Comparison of ENCODE assay signal across 1 cellular context in the genomic region with DNA sequence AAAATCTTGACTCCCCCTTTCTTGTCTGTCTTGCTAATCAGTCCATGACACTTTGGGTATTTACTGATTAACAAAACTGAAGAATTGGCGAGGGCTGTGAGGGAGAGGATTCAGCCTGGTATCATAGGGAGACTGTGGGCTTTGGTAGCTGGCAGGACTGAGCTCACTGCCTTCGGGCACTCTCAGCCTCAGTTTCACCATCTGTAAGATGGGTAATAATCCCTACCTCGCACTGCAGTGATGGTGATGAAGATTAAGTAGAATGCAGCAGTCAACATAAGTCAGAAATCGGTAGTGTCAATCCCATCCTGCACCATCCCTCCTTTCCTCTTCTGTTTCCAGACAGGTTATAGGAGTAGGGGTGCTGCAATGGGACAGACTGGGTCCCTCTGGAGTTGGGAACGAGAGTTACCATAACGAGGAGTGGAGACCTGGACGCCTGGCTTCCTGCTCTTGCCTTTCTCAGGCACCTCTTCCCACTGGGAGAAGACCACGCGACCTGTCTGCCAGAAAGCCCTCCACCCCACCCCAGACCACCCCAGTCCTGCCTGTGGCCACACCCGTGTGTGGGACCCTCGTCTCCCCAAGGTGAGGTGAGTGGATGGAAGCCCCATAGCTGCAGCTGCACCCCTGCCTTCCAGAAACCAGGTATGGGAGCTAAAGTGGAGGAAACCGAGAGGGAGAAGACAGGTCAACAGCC.
TF ChIP-seq lines count a peak whose summit lies in the region.

No MANE protein-coding gene starts in this region.

TF ChIP-seq in WTC11, 78 proteins besides CTCF, POLR2A, EP300 and RAD21 (continued from another document):
- no peak for TF ChIP-seq TP53 (CRISPR knock-in tag; IDR thresholded peaks at IDR 0.05)
- TF ChIP-seq, protein P1, sequence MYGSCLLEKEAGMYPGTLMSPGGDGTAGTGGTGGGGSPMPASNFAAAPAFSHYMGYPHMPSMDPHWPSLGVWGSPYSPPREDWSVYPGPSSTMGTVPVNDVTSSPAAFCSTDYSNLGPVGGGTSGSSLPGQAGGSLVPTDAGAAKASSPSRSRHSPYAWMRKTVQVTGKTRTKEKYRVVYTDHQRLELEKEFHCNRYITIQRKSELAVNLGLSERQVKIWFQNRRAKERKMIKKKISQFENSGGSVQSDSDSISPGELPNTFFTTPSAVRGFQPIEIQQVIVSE (CRISPR knock-in tag; IDR thresholded peaks at IDR 0.05; ENCODE audit: borderline replicate concordance), result no peak
- TF ChIP-seq, protein P2, sequence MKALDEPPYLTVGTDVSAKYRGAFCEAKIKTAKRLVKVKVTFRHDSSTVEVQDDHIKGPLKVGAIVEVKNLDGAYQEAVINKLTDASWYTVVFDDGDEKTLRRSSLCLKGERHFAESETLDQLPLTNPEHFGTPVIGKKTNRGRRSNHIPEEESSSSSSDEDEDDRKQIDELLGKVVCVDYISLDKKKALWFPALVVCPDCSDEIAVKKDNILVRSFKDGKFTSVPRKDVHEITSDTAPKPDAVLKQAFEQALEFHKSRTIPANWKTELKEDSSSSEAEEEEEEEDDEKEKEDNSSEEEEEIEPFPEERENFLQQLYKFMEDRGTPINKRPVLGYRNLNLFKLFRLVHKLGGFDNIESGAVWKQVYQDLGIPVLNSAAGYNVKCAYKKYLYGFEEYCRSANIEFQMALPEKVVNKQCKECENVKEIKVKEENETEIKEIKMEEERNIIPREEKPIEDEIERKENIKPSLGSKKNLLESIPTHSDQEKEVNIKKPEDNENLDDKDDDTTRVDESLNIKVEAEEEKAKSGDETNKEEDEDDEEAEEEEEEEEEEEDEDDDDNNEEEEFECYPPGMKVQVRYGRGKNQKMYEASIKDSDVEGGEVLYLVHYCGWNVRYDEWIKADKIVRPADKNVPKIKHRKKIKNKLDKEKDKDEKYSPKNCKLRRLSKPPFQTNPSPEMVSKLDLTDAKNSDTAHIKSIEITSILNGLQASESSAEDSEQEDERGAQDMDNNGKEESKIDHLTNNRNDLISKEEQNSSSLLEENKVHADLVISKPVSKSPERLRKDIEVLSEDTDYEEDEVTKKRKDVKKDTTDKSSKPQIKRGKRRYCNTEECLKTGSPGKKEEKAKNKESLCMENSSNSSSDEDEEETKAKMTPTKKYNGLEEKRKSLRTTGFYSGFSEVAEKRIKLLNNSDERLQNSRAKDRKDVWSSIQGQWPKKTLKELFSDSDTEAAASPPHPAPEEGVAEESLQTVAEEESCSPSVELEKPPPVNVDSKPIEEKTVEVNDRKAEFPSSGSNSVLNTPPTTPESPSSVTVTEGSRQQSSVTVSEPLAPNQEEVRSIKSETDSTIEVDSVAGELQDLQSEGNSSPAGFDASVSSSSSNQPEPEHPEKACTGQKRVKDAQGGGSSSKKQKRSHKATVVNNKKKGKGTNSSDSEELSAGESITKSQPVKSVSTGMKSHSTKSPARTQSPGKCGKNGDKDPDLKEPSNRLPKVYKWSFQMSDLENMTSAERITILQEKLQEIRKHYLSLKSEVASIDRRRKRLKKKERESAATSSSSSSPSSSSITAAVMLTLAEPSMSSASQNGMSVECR (CRISPR knock-in tag; IDR thresholded peaks at IDR 0.05; ENCODE audit: borderline replicate concordance), result no peak
- TF ChIP-seq, protein P3, sequence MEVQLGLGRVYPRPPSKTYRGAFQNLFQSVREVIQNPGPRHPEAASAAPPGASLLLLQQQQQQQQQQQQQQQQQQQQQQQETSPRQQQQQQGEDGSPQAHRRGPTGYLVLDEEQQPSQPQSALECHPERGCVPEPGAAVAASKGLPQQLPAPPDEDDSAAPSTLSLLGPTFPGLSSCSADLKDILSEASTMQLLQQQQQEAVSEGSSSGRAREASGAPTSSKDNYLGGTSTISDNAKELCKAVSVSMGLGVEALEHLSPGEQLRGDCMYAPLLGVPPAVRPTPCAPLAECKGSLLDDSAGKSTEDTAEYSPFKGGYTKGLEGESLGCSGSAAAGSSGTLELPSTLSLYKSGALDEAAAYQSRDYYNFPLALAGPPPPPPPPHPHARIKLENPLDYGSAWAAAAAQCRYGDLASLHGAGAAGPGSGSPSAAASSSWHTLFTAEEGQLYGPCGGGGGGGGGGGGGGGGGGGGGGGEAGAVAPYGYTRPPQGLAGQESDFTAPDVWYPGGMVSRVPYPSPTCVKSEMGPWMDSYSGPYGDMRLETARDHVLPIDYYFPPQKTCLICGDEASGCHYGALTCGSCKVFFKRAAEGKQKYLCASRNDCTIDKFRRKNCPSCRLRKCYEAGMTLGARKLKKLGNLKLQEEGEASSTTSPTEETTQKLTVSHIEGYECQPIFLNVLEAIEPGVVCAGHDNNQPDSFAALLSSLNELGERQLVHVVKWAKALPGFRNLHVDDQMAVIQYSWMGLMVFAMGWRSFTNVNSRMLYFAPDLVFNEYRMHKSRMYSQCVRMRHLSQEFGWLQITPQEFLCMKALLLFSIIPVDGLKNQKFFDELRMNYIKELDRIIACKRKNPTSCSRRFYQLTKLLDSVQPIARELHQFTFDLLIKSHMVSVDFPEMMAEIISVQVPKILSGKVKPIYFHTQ (CRISPR knock-in tag; IDR thresholded peaks at IDR 0.05), result no peak
- no peak for TF ChIP-seq ZNF121 (CRISPR knock-in tag; IDR thresholded peaks at IDR 0.05)
- TF ChIP-seq NFYB (CRISPR knock-in tag; conservative IDR thresholded peaks at IDR 0.05; ENCODE audit: low read depth), result no peak
- TF ChIP-seq, protein P4, sequence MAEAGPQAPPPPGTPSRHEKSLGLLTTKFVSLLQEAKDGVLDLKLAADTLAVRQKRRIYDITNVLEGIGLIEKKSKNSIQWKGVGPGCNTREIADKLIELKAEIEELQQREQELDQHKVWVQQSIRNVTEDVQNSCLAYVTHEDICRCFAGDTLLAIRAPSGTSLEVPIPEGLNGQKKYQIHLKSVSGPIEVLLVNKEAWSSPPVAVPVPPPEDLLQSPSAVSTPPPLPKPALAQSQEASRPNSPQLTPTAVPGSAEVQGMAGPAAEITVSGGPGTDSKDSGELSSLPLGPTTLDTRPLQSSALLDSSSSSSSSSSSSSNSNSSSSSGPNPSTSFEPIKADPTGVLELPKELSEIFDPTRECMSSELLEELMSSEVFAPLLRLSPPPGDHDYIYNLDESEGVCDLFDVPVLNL (CRISPR knock-in tag; IDR thresholded peaks at IDR 0.05; ENCODE audit: borderline replicate concordance, low read depth), result no peak
- no peak for TF ChIP-seq SOX15 (CRISPR knock-in tag; IDR thresholded peaks at IDR 0.05)
- TF ChIP-seq, protein P5, sequence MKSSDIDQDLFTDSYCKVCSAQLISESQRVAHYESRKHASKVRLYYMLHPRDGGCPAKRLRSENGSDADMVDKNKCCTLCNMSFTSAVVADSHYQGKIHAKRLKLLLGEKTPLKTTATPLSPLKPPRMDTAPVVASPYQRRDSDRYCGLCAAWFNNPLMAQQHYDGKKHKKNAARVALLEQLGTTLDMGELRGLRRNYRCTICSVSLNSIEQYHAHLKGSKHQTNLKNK (CRISPR knock-in tag; IDR thresholded peaks at IDR 0.05), result no peak
- TF ChIP-seq, protein P6, sequence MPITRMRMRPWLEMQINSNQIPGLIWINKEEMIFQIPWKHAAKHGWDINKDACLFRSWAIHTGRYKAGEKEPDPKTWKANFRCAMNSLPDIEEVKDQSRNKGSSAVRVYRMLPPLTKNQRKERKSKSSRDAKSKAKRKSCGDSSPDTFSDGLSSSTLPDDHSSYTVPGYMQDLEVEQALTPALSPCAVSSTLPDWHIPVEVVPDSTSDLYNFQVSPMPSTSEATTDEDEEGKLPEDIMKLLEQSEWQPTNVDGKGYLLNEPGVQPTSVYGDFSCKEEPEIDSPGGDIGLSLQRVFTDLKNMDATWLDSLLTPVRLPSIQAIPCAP (CRISPR knock-in tag; IDR thresholded peaks at IDR 0.05), result no peak
- TF ChIP-seq, protein P7, sequence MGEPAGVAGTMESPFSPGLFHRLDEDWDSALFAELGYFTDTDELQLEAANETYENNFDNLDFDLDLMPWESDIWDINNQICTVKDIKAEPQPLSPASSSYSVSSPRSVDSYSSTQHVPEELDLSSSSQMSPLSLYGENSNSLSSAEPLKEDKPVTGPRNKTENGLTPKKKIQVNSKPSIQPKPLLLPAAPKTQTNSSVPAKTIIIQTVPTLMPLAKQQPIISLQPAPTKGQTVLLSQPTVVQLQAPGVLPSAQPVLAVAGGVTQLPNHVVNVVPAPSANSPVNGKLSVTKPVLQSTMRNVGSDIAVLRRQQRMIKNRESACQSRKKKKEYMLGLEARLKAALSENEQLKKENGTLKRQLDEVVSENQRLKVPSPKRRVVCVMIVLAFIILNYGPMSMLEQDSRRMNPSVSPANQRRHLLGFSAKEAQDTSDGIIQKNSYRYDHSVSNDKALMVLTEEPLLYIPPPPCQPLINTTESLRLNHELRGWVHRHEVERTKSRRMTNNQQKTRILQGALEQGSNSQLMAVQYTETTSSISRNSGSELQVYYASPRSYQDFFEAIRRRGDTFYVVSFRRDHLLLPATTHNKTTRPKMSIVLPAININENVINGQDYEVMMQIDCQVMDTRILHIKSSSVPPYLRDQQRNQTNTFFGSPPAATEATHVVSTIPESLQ (CRISPR knock-in tag; IDR thresholded peaks at IDR 0.05), result no peak
